8 cellular contexts compared by ENCODE assay signal in the genomic region with DNA sequence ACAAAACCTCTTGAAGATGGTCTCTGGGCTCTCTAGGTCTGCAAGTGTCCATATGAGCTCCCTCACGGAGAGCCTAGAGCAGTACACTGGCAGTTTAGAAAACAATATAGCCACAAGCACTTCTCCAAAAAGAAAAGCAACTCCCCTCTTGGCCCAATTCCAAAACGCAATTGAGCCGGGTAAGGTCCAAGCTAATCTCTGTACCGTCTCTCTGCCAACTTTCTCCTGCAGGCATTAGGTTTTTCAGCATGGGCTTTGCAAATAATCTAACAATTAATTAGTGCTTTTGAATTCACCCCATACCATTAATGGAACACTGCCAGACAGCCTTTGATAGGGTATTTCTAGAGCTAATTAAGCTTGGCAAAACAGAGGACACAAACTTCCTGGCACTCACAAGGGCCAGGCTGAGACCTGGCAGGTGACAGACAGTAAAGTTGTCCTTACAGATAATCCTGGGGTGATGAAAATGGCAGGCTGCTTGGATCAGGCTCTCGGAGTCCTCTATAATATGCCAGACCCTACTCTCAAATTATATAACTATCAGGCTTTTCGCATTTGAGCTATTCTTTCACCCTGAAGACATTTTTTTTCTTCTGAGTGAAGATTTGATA. TPM values are rescaled to one million over a fixed set of nuclear protein-coding genes. Genes with fewer than 3 reads are reported as not detected.
DNase-seq lines count a peak whose midpoint lies in the region; ATAC-seq and TF ChIP-seq lines count a peak whose summit lies in the region.

No MANE protein-coding gene starts in this region.

- H3K4me1 ChIP-seq in osteoblast (ENCODE audit: insufficient read depth, low read length), result peaks cover 31% of the 10 kb centered on the region

- H3K27me3 ChIP-seq in osteoblast (ENCODE audit: insufficient read depth, low read length), result no peaks in the 10 kb centered on the region

- no peaks in the 10 kb centered on the region for H3K9me3 ChIP-seq in osteoblast (ENCODE audit: low read depth, low read length)

- peak overlapping the region; percentile 74 for H3K27ac ChIP-seq in osteoblast (ENCODE audit: low read depth, low read length)

- H4K20me1 ChIP-seq in osteoblast (ENCODE audit: insufficient read depth, low read length), result no peaks in the 10 kb centered on the region

- H3K79me2 ChIP-seq in osteoblast (ENCODE audit: insufficient read depth, low read length), result peaks cover 43% of the 10 kb centered on the region

- H3K4me3 ChIP-seq in osteoblast (ENCODE audit: insufficient read depth, low read length), result no peak overlapping the region

- H3K36me3 ChIP-seq in osteoblast (ENCODE audit: insufficient read depth, low read length), result no peaks in the 10 kb centered on the region

- H3K4me2 ChIP-seq in osteoblast (ENCODE audit: insufficient read depth, low read length), result peak overlapping the region; percentile 5

- TF ChIP-seq CTCF in osteoblast (IDR thresholded peaks at IDR 0.05; ENCODE audit: extremely low read depth, low read depth, low read length), result no peak

- ATAC-seq in GM21423 (IDR thresholded peaks at IDR 0.05; ENCODE audit: unreplicated experiment) (no peak), HG03025 (IDR thresholded peaks at IDR 0.05; ENCODE audit: low FRiP score, unreplicated experiment) (no peak)

- no peak overlapping the region for H2AFZ ChIP-seq in osteoblast (ENCODE audit: low read length)

- peak; percentile 4 for DNase-seq in ELF-1 (ENCODE audit: low read depth, low spot score)
- peak; percentile 86 for DNase-seq in NCI-H2227 treated with DMSO at 0.1 percent for 48 hours (lab: John Stamatoyannopoulos, UW)
- DNase-seq in dermis blood vessel endothelial cell, result peak; percentile 67
- DNase-seq in osteoblast (ENCODE audit: insufficient read length, low spot score, missing footprints), result no peak
- DNase-seq in germinal center (ENCODE audit: low spot score), result no peak
- DNase-seq in stimulated activated CD4-positive, alpha-beta T cell treated with anti-CD3 and anti-CD28 coated beads, Interleukin-2, amount 100 ng/mL, for 24 hours, result no peak

RNA-seq across cellular contexts. Expression of a gene that starts 39.8 kb away (rescaled TPM):
- 23.6 and 33.2 TPM in 2 replicates for total RNA-seq in dermis blood vessel endothelial cell
- 32.2 and 41.5 TPM in 2 replicates for total RNA-seq in osteoblast

Comparison
In these comparisons a context has a peak if more than half of its experiments do, and no peak if none do; other contexts are left out.
1. DNase-seq: peak in ELF-1 (single experiment), NCI-H2227 treated with DMSO at 0.1 percent for 48 hours (single experiment) and dermis blood vessel endothelial cell (single experiment); none in osteoblast (single experiment), germinal center (single experiment) and stimulated activated CD4-positive, alpha-beta T cell treated with anti-CD3 and anti-CD28 coated beads, Interleukin-2, amount 100 ng/mL, for 24 hours (0 of 2).